Comparison of ENCODE assay signal across 11 cellular contexts in genomic region chr22:22023581-22024137, GRCh38.
"Had no signal": no experiment of that assay in that cellular context is flagged by ENCODE, and none has a peak within 500 bp of the region (broad histone marks: within the 10 kb centered on the region; RNA-seq: fewer than 3 reads in every experiment).

No MANE protein-coding gene starts in this region.

- H3K4me1 ChIP-seq: body of pancreas had no signal

- H3K27ac ChIP-seq: body of pancreas had no signal

- H3K27me3 ChIP-seq: body of pancreas, spleen had no signal

- DNase-seq: amniotic stem cell; body of pancreas; immature natural killer cell; nephron progenitor cell; spleen; stimulated activated CD4-positive, alpha-beta T cell treated with anti-CD3 and anti-CD28 coated beads, Interleukin-1b, Interleukin-23, amount 100 ng/mL, for 48 hours; stimulated activated naive CD4-positive, alpha-beta T cell had no signal

- ATAC-seq: activated CD4-positive, CD25-positive, alpha-beta regulatory T cell treated with anti-CD3 and anti-CD28 coated beads, Interleukin-2, amount 50 U/mL, for 24 hours; body of pancreas; esophagus mucosa; sciatic nerve had no signal

- FAIRE-seq: endometrium had no signal

- H3K4me3 ChIP-seq: body of pancreas, spleen had no signal

- H3K9me3 ChIP-seq: spleen had no signal

- H3K36me3 ChIP-seq: spleen had no signal
